Comparison of ENCODE assay signal across 15 cellular contexts in the genomic region with DNA sequence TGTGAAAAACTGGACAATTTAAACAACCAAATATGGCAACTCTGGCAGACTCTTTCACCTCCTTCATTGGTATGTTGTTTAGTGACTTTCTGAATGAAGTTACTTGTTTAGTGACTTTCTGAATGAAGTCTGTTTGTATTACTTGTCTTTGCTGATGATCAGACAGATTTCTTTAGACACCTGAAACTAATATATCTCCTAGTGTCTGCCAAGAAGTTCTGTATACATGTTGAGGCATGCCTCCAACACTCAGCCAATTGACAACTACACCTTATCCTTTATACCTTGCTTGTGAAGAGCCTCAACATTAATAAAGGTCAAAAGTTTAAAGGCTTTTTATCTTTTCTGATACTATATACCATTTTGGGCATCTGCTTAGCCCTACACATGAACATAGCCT.
DNase-seq lines count a peak whose midpoint lies in the region; ATAC-seq, FAIRE-seq and TF ChIP-seq lines count a peak whose summit lies in the region.
"Had no signal": no experiment of that assay in that cellular context is flagged by ENCODE, and none has a peak within 500 bp of the region (broad histone marks: within the 10 kb centered on the region; RNA-seq: fewer than 3 reads in every experiment).

No MANE protein-coding gene starts in this region.

- peak overlapping the region; percentile 50; the same call in 1 of the 2 replicates for H2AFZ ChIP-seq in H1 (ENCODE audit: low read length)

- H3K4me3 Mint-ChIP-seq in type B pancreatic cell: peak overlapping the region; percentile 82
- H3K4me3 Mint-ChIP-seq: CD4-positive, CD25-positive, alpha-beta regulatory T cell had no signal

- no peaks in the 10 kb centered on the region for H3K4me1 Mint-ChIP-seq in type B pancreatic cell (ENCODE audit: unreplicated experiment)
- H3K4me1 Mint-ChIP-seq: CD4-positive, CD25-positive, alpha-beta regulatory T cell had no signal

- H2BK15ac ChIP-seq in H1 (ENCODE audit: low read length): no peak overlapping the region

- H3K27ac ChIP-seq in H1 (ENCODE audit: low read depth, low read length) (no peak overlapping the region), ascending aorta (no peak overlapping the region)
- H3K27ac ChIP-seq: BLaER1 treated with 17β-estradiol and CSF1 and Interleukin-3, amounts not matched to agents 10 nM and 100 nM had no signal

- H3K23ac ChIP-seq in H1 (ENCODE audit: insufficient read length): no peak overlapping the region

- no peak overlapping the region for H3K4ac ChIP-seq in H1 (replicated peaks; ENCODE audit: insufficient read length, low read depth, low read length)

- H4K91ac ChIP-seq in H1 (replicated peaks; ENCODE audit: insufficient read length, low read length): no peak overlapping the region

- no peak for FAIRE-seq in H1 (lab: Jason Lieb, UNC)
- FAIRE-seq: HepG2, HTR-8/SVneo had no signal

- no peak overlapping the region for H4K8ac ChIP-seq in H1 (ENCODE audit: extremely low read depth, insufficient read depth, low read length)

- H3K36me3 ChIP-seq in H1 (ENCODE audit: control insufficient read depth in 2 of 4, insufficient read depth in 4 of 4, low read length in 3 of 4) (no peaks in the 10 kb centered on the region), ascending aorta (no peaks in the 10 kb centered on the region)
- H3K36me3 ChIP-seq: BLaER1 treated with 17β-estradiol and CSF1 and Interleukin-3, amounts not matched to agents 10 nM and 100 nM had no signal

- no peak for TF ChIP-seq POLR2A in H1 (IDR thresholded peaks at IDR 0.05; ENCODE audit: control extremely low read depth in 1 of 2, low read depth in 2 of 2, low read length in 2 of 2)

- no peak for TF ChIP-seq EP300 in H1 (IDR thresholded peaks at IDR 0.05; ENCODE audit: borderline replicate concordance in 1 of 2, low read depth in 2 of 2, low read length in 2 of 2)

- no peaks in the 10 kb centered on the region for H3K79me2 ChIP-seq in H1 (ENCODE audit: control insufficient read depth in 1 of 2, insufficient read depth in 2 of 2, low read length in 2 of 2)

- no peak overlapping the region for H3K14ac ChIP-seq in H1 (ENCODE audit: insufficient read length)

- H3K4me2 ChIP-seq in H1 (ENCODE audit: insufficient read depth in 1 of 2, low read depth in 2 of 2, low read length in 2 of 2): no peak overlapping the region
- H3K4me2 ChIP-seq: BLaER1 treated with 17β-estradiol and CSF1 and Interleukin-3, amounts not matched to agents 10 nM and 100 nM had no signal

- no peak overlapping the region for H2BK120ac ChIP-seq in H1 (replicated peaks; ENCODE audit: low read depth, low read length)

- TF ChIP-seq CTCF in LNCaP clone FGC (IDR thresholded peaks at IDR 0.05; ENCODE audit: control insufficient read depth, extremely low read depth, insufficient read depth): no peak
- TF ChIP-seq CTCF in H1 (IDR thresholded peaks at IDR 0.05; ENCODE audit: control extremely low read depth in 1 of 3, insufficient read depth in 1 of 3, low read depth in 1 of 3, low read length in 3 of 3): no peak
- TF ChIP-seq CTCF in type B pancreatic cell (conservative IDR thresholded peaks at IDR 0.05): no peak
- TF ChIP-seq CTCF in ascending aorta (IDR thresholded peaks at IDR 0.05): no peak

- H3K79me1 ChIP-seq in H1 (ENCODE audit: low read depth, low read length): no peaks in the 10 kb centered on the region

- no peak overlapping the region for H3K56ac ChIP-seq in H1 (replicated peaks; ENCODE audit: insufficient read length, low read depth, low read length)

- no peaks in the 10 kb centered on the region for H3K4me1 ChIP-seq in H1 (replicated peaks in 1 of 4; ENCODE audit: control insufficient read depth in 3 of 4, insufficient read depth in 4 of 4, low read length in 3 of 4)
- H3K4me1 ChIP-seq in ascending aorta: no peaks in the 10 kb centered on the region
- H3K4me1 ChIP-seq: BLaER1 treated with 17β-estradiol and CSF1 and Interleukin-3, amounts not matched to agents 10 nM and 100 nM had no signal

- H4K20me1 ChIP-seq in H1 (replicated peaks in 1 of 2; ENCODE audit: control insufficient read depth in 1 of 2, insufficient read depth in 2 of 2, low read length in 2 of 2): no peaks in the 10 kb centered on the region
- H4K20me1 ChIP-seq: BLaER1 treated with 17β-estradiol and CSF1 and Interleukin-3, amounts not matched to agents 10 nM and 100 nM had no signal

- H2BK20ac ChIP-seq in H1 (ENCODE audit: low read length): no peak overlapping the region

- peak overlapping the region; percentile 97 for H3K27ac Mint-ChIP-seq in type B pancreatic cell
- H3K27ac Mint-ChIP-seq: CD4-positive, CD25-positive, alpha-beta regulatory T cell had no signal

- peaks cover 7% of the 10 kb centered on the region for H3K9me3 Mint-ChIP-seq in type B pancreatic cell

- intact Hi-C loops in ascending aorta (cut with DNase I): no loop called here

- no peak overlapping the region for H4K5ac ChIP-seq in H1 (ENCODE audit: insufficient read length, low read depth, low read length)

- no peak overlapping the region for H2AK5ac ChIP-seq in H1 (ENCODE audit: low read depth, low read length)

- CTCF ChIA-PET in H1 (lab: Charles Lee; ENCODE audit: partially characterized antibody): interaction anchor here (1.0 kb wide), 1 partner anchor 110 kb away, joined by 3 read pairs; no protein-coding TSS in a partner anchor

- H3K9me3 ChIP-seq in H1 (ENCODE audit: insufficient read depth in 2 of 2, low read depth in 1 of 2, low read length in 1 of 2): no peaks in the 10 kb centered on the region
- H3K9me3 ChIP-seq in ascending aorta: no peaks in the 10 kb centered on the region
- H3K9me3 ChIP-seq: BLaER1 treated with 17β-estradiol and CSF1 and Interleukin-3, amounts not matched to agents 10 nM and 100 nM had no signal

- DNase-seq in NCI-H2171 treated with DMSO at 0.1 percent for 48 hours (lab: John Stamatoyannopoulos, UW) (peak; percentile 35), NCI-H2171 (lab: John Stamatoyannopoulos, UW) (no peak), LNCaP clone FGC (ENCODE audit: low read depth) (peak; percentile 34), H1 (ENCODE audit: low read depth in 1 of 2, low spot score in 2 of 2) (no peak), type B pancreatic cell (ENCODE audit: extremely low spot score, unreplicated experiment) (no peak), ascending aorta (ENCODE audit: low spot score in 2 of 2) (no peak)
- DNase-seq: ACHN; CD4-positive, CD25-positive, alpha-beta regulatory T cell; DMS53; GF-D8; H7 had no signal

- POLR2A ChIA-PET in H1 (lab: Charles Lee; ENCODE audit: partially characterized antibody): no interaction called here

- H2BK5ac ChIP-seq in H1 (ENCODE audit: low read depth, low read length): no peak overlapping the region

- no peak overlapping the region for H3K9ac ChIP-seq in H1 (replicated peaks in 1 of 4; ENCODE audit: extremely low read depth in 1 of 4, low read depth in 3 of 4, low read length in 3 of 4)
- H3K9ac ChIP-seq: BLaER1 treated with 17β-estradiol and CSF1 and Interleukin-3, amounts not matched to agents 10 nM and 100 nM had no signal

- no peak for ATAC-seq in GM19455 (IDR thresholded peaks at IDR 0.05; ENCODE audit: unreplicated experiment)
- ATAC-seq: HepG2 had no signal

- H3K4me3 ChIP-seq in LNCaP clone FGC (ENCODE audit: low read depth, low read length) (no peak overlapping the region), H1 (ENCODE audit: extremely low read depth in 1 of 4, insufficient read depth in 2 of 4, low read depth in 3 of 4, low read length in 4 of 4) (no peak overlapping the region), ascending aorta (no peak overlapping the region)
- H3K4me3 ChIP-seq: BLaER1 treated with 17β-estradiol and CSF1 and Interleukin-3, amounts not matched to agents 10 nM and 100 nM had no signal

- no peaks in the 10 kb centered on the region for H3K27me3 Mint-ChIP-seq in type B pancreatic cell
- H3K27me3 Mint-ChIP-seq: CD4-positive, CD25-positive, alpha-beta regulatory T cell had no signal

- no peak overlapping the region for H2BK12ac ChIP-seq in H1 (ENCODE audit: low read depth, low read length)

- no peak overlapping the region for H3K18ac ChIP-seq in H1 (ENCODE audit: extremely low read depth, low read length)

- H3K36me3 Mint-ChIP-seq in type B pancreatic cell: peaks cover 5% of the 10 kb centered on the region
- H3K36me3 Mint-ChIP-seq: CD4-positive, CD25-positive, alpha-beta regulatory T cell had no signal

- no peaks in the 10 kb centered on the region for H3K23me2 ChIP-seq in H1 (ENCODE audit: low read depth, low read length)

- no peak for TF ChIP-seq RAD21 in H1 (IDR thresholded peaks at IDR 0.05 in 1 of 2, conservative IDR thresholded peaks at IDR 0.05 in 1 of 2; ENCODE audit: low read depth in 2 of 2, low read length in 2 of 2)

- no peaks in the 10 kb centered on the region for H3K27me3 ChIP-seq in H1 (replicated peaks in 1 of 4; ENCODE audit: control insufficient read depth in 3 of 4, extremely low read depth in 1 of 4, insufficient read depth in 3 of 4, low read length in 3 of 4)
- H3K27me3 ChIP-seq in ascending aorta: no peaks in the 10 kb centered on the region
- H3K27me3 ChIP-seq: BLaER1 treated with 17β-estradiol and CSF1 and Interleukin-3, amounts not matched to agents 10 nM and 100 nM had no signal

TF ChIP-seq in H1, 55 proteins besides CTCF, POLR2A, EP300 and RAD21 (continues in another document):
- TF ChIP-seq SP1 (IDR thresholded peaks at IDR 0.05; ENCODE audit: low read depth, low read length) (no peak), HDAC6 (IDR thresholded peaks at IDR 0.05; ENCODE audit: low read depth, low read length) (no peak), SIN3A (conservative IDR thresholded peaks at IDR 0.05 in 1 of 2, IDR thresholded peaks at IDR 0.05 in 1 of 2; ENCODE audit: low read depth in 1 of 2, low read length in 2 of 2) (no peak)

Comparison
In these comparisons a context has a peak if more than half of its experiments do, and no peak if none do; other contexts are left out.
1. DNase-seq: peak in NCI-H2171 treated with DMSO at 0.1 percent for 48 hours (single experiment) and LNCaP clone FGC (single experiment); none in NCI-H2171 (single experiment), H1 (0 of 2), type B pancreatic cell (single experiment) and ascending aorta (0 of 2).